In genomic region chr9:89802809-89803355, GRCh38 we compare ENCODE assay signal across 12 cellular contexts.
DNase-seq lines count a peak whose midpoint lies in the region; ATAC-seq, FAIRE-seq and TF ChIP-seq lines count a peak whose summit lies in the region.
"Had no signal": no experiment of that assay in that cellular context is flagged by ENCODE, and none has a peak within 500 bp of the region (broad histone marks: within the 10 kb centered on the region; RNA-seq: fewer than 3 reads in every experiment).

No MANE protein-coding gene starts in this region.

- peaks cover 4% of the 10 kb centered on the region; the same call in 1 of the 2 replicates for H3K4me1 ChIP-seq in BE2C
- peaks cover 12% of the 10 kb centered on the region for H3K4me1 ChIP-seq in ovary (ENCODE audit: insufficient read depth)

- DNase-seq in BE2C (peak; percentile 64), NCI-H2171 (lab: John Stamatoyannopoulos, UW) (peak; percentile 23), epithelial cell of esophagus (ENCODE audit: low read depth) (peak; percentile 10), ovary (peak; percentile 45 to 70 (median 63)), NCI-H524 treated with DMSO at 0.1 percent for 48 hours (lab: John Stamatoyannopoulos, UW) (no peak), NCI-H510A (lab: John Stamatoyannopoulos, UW) (no peak), HTR-8/SVneo (ENCODE audit: insufficient read length, low spot score) (no peak)
- DNase-seq: DND-41, NCI-H748 treated with DMSO at 0.1 percent for 48 hours had no signal

- H3K27me3 ChIP-seq in BE2C (no peaks in the 10 kb centered on the region), ovary (no peaks in the 10 kb centered on the region)
- H3K27me3 ChIP-seq: adrenal gland had no signal

- intact Hi-C loops in ovary (cut with DNase I) = loop anchor here in 1 of 4 donors (10.0 kb wide), 1 partner anchor 198 kb away; the partner anchor contains the start of gene GADD45G

- TF ChIP-seq EP300 in ovary (IDR thresholded peaks at IDR 0.05) = no peak

- TF ChIP-seq CTCF in BE2C (IDR thresholded peaks at IDR 0.05; ENCODE audit: low read depth, low read length) (no peak), epithelial cell of esophagus (IDR thresholded peaks at IDR 0.05; ENCODE audit: insufficient read depth, low read depth, low read length, missing control alignments) (no peak), ovary (IDR thresholded peaks at IDR 0.05) (no peak)

- no peaks in the 10 kb centered on the region for H3K9me3 ChIP-seq in BE2C
- H3K9me3 ChIP-seq in ovary = no peaks in the 10 kb centered on the region
- H3K9me3 ChIP-seq: adrenal gland had no signal

- no peak for FAIRE-seq in HTR-8/SVneo (lab: Jason Lieb, UNC)

- 31 to 41% (median 32%) methylated on average over 6 to 7 of the region's 7 CpGs for WGBS in ovary, 3 donors

- no peak for ATAC-seq in GM19328 (IDR thresholded peaks at IDR 0.05; ENCODE audit: unreplicated experiment)

- H3K4me3 ChIP-seq in BE2C (ENCODE audit: low read depth, low read length) (no peak overlapping the region), epithelial cell of esophagus (ENCODE audit: low read length) (no peak overlapping the region), ovary (no peak overlapping the region)
- H3K4me3 ChIP-seq: adrenal gland had no signal

- no peak overlapping the region for H3K27ac ChIP-seq in ovary
- H3K27ac ChIP-seq: adrenal gland, VCaP had no signal

- TF ChIP-seq POLR2A in ovary (IDR thresholded peaks at IDR 0.05) = no peak

- H3K36me3 ChIP-seq in BE2C = no peaks in the 10 kb centered on the region
- no peaks in the 10 kb centered on the region for H3K36me3 ChIP-seq in ovary
- H3K36me3 ChIP-seq: adrenal gland had no signal

Comparison
In these comparisons a context has a peak if more than half of its experiments do, and no peak if none do; other contexts are left out.
1. DNase-seq: peak in BE2C (single experiment), NCI-H2171 (single experiment), epithelial cell of esophagus (single experiment) and ovary (5 of 5); none in NCI-H524 treated with DMSO at 0.1 percent for 48 hours (single experiment), NCI-H510A (single experiment) and HTR-8/SVneo (single experiment).